In the genomic region with DNA sequence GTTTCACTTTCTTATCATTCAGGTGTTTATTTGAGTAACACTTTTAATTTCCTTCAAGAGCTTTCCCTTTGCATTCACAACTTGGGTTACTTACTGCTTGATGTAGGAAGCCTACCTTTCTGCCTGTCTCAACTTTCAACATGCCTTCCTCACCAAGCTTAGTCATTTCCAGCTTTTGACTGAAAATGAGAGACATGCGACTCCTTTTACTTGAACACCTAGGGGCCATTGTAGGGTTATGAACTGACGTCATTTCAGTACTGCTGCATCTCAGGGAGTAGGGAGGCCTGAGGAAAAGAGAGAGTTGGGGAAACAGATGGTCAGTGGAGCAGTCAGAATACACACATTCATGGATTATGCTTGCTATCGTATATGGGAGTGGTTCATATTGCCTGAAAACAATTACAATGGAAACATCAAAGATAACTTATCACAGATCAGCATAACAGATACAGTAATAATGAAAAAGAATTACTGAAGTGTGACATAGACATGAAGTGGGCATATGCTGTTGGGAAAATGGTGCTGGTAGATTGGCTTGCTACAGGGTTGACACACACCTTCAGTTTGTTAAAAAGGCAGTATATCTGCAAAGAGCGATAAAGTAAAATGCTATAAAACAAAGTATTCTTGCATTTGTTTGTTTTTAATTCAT, we compare ENCODE assay signal across 9 cellular contexts. TPM values are rescaled to one million over a fixed set of nuclear protein-coding genes. Genes with fewer than 3 reads are reported as not detected.
DNase-seq lines count a peak whose midpoint lies in the region; ATAC-seq and TF ChIP-seq lines count a peak whose summit lies in the region.
"Had no signal": no experiment of that assay in that cellular context is flagged by ENCODE, and none has a peak within 500 bp of the region (broad histone marks: within the 10 kb centered on the region; RNA-seq: fewer than 3 reads in every experiment).

No MANE protein-coding gene starts in this region.

- POLR2A ChIA-PET in activated CD4-positive, alpha-beta memory T cell treated with anti-CD3 and anti-CD28 coated beads, Interleukin-2, amount 10 ng/mL, durations not matched to agents 7 days and 5 days (lab: Charles Lee): interaction anchor here (1.0 to 1.3 kb wide), 4 partner anchors 25 to 200 kb away, joined by 3 to 9 read pairs (median 4); partner anchors contain the start of gene USP53

- H3K27me3 Mint-ChIP-seq in activated CD4-positive, alpha-beta memory T cell treated with anti-CD3 and anti-CD28 coated beads, Interleukin-2, amount 10 ng/mL, durations not matched to agents 7 days and 5 days: no peaks in the 10 kb centered on the region
- H3K27me3 Mint-ChIP-seq in stimulated activated naive CD8-positive, alpha-beta T cell treated with anti-CD3 and anti-CD28 coated beads, Interleukin-15, Interleukin-2, amounts not matched to agents 100 ng/mL and 50 ng/mL, for 24 hours: no peaks in the 10 kb centered on the region
- no peaks in the 10 kb centered on the region for H3K27me3 Mint-ChIP-seq in type B pancreatic cell
- H3K27me3 Mint-ChIP-seq: B cell had no signal

- CTCF ChIA-PET in activated CD4-positive, alpha-beta memory T cell treated with anti-CD3 and anti-CD28 coated beads, Interleukin-2, amount 10 ng/mL, durations not matched to agents 7 days and 5 days (lab: Charles Lee): interaction anchor here (1.2 kb wide), 1 partner anchor 26 kb away, joined by 3 read pairs; the partner anchor contains the start of gene USP53

- DNase-seq in stimulated activated CD4-positive, alpha-beta T cell treated with anti-CD3 and anti-CD28 coated beads, Interleukin-12 subunit alpha, Interleukin-12 subunit beta, amount 100 ng/mL, for 48 hours (ENCODE audit: low read depth in 2 of 3, low spot score in 1 of 3): peak in 2 of 3 donors; percentile 12 to 44
- no peak for DNase-seq in stimulated activated CD4-positive, alpha-beta T cell treated with anti-CD3 and anti-CD28 coated beads, Interleukin-4, amount 100 ng/mL, for 1 hour
- DNase-seq in activated CD4-positive, alpha-beta memory T cell treated with anti-CD3 and anti-CD28 coated beads, Interleukin-2, amount 10 ng/mL, durations not matched to agents 7 days and 5 days: no peak
- DNase-seq in NCI-H2107 treated with DMSO at 0.1 percent for 48 hours (lab: John Stamatoyannopoulos, UW; ENCODE audit: unreplicated experiment) (no peak), type B pancreatic cell (ENCODE audit: extremely low spot score, unreplicated experiment) (no peak), NCI-H146 treated with DMSO at 0.1 percent for 48 hours (lab: John Stamatoyannopoulos, UW; ENCODE audit: unreplicated experiment) (no peak)

- peak; percentile 98 for ATAC-seq in HG02885 (IDR thresholded peaks at IDR 0.05; ENCODE audit: poor library complexity, unreplicated experiment)

- peaks cover 16% of the 10 kb centered on the region for H3K36me3 Mint-ChIP-seq in activated CD4-positive, alpha-beta memory T cell treated with anti-CD3 and anti-CD28 coated beads, Interleukin-2, amount 10 ng/mL, durations not matched to agents 7 days and 5 days (ENCODE audit: low read depth)
- peaks cover 31% of the 10 kb centered on the region for H3K36me3 Mint-ChIP-seq in stimulated activated naive CD8-positive, alpha-beta T cell treated with anti-CD3 and anti-CD28 coated beads, Interleukin-15, Interleukin-2, amounts not matched to agents 100 ng/mL and 50 ng/mL, for 24 hours (ENCODE audit: low read depth)
- H3K36me3 Mint-ChIP-seq in type B pancreatic cell: peaks cover 13% of the 10 kb centered on the region

- H3K9me3 Mint-ChIP-seq in activated CD4-positive, alpha-beta memory T cell treated with anti-CD3 and anti-CD28 coated beads, Interleukin-2, amount 10 ng/mL, durations not matched to agents 7 days and 5 days: no peaks in the 10 kb centered on the region
- H3K9me3 Mint-ChIP-seq in stimulated activated naive CD8-positive, alpha-beta T cell treated with anti-CD3 and anti-CD28 coated beads, Interleukin-15, Interleukin-2, amounts not matched to agents 100 ng/mL and 50 ng/mL, for 24 hours: no peaks in the 10 kb centered on the region
- H3K9me3 Mint-ChIP-seq in type B pancreatic cell: no peaks in the 10 kb centered on the region

- no peak overlapping the region for H3K4me3 Mint-ChIP-seq in activated CD4-positive, alpha-beta memory T cell treated with anti-CD3 and anti-CD28 coated beads, Interleukin-2, amount 10 ng/mL, durations not matched to agents 7 days and 5 days
- peak overlapping the region; percentile 38 for H3K4me3 Mint-ChIP-seq in stimulated activated naive CD8-positive, alpha-beta T cell treated with anti-CD3 and anti-CD28 coated beads, Interleukin-15, Interleukin-2, amounts not matched to agents 100 ng/mL and 50 ng/mL, for 24 hours
- H3K4me3 Mint-ChIP-seq in type B pancreatic cell: no peak overlapping the region
- H3K4me3 Mint-ChIP-seq: B cell had no signal

- H3K4me1 Mint-ChIP-seq in activated CD4-positive, alpha-beta memory T cell treated with anti-CD3 and anti-CD28 coated beads, Interleukin-2, amount 10 ng/mL, durations not matched to agents 7 days and 5 days: peaks cover 30% of the 10 kb centered on the region
- peaks cover 35% of the 10 kb centered on the region for H3K4me1 Mint-ChIP-seq in stimulated activated naive CD8-positive, alpha-beta T cell treated with anti-CD3 and anti-CD28 coated beads, Interleukin-15, Interleukin-2, amounts not matched to agents 100 ng/mL and 50 ng/mL, for 24 hours (ENCODE audit: low read depth)
- no peaks in the 10 kb centered on the region for H3K4me1 Mint-ChIP-seq in type B pancreatic cell (ENCODE audit: unreplicated experiment)

- peak overlapping the region; percentile 75 for H3K27ac Mint-ChIP-seq in activated CD4-positive, alpha-beta memory T cell treated with anti-CD3 and anti-CD28 coated beads, Interleukin-2, amount 10 ng/mL, durations not matched to agents 7 days and 5 days
- H3K27ac Mint-ChIP-seq in stimulated activated naive CD8-positive, alpha-beta T cell treated with anti-CD3 and anti-CD28 coated beads, Interleukin-15, Interleukin-2, amounts not matched to agents 100 ng/mL and 50 ng/mL, for 24 hours: peak overlapping the region; percentile 89
- H3K27ac Mint-ChIP-seq in type B pancreatic cell: no peak overlapping the region
- H3K27ac Mint-ChIP-seq: B cell had no signal

- TF ChIP-seq CTCF in type B pancreatic cell (conservative IDR thresholded peaks at IDR 0.05): no peak

RNA-seq across cellular contexts. Expression of gene USP53, which starts 25.7 kb away (rescaled TPM):
- total RNA-seq in activated CD4-positive, alpha-beta memory T cell treated with anti-CD3 and anti-CD28 coated beads, Interleukin-2, amount 10 ng/mL, durations not matched to agents 7 days and 5 days: 1 to 10 TPM; 6.5 to 7.1 TPM
- 16.4 and 29.0 TPM in 2 replicates for total RNA-seq in type B pancreatic cell (ENCODE audit: low replicate concordance)

Comparison
In these comparisons a context has a peak if more than half of its experiments do, and no peak if none do; other contexts are left out.
1. DNase-seq: peak in stimulated activated CD4-positive, alpha-beta T cell treated with anti-CD3 and anti-CD28 coated beads, Interleukin-12 subunit alpha, Interleukin-12 subunit beta, amount 100 ng/mL, for 48 hours (2 of 3); none in stimulated activated CD4-positive, alpha-beta T cell treated with anti-CD3 and anti-CD28 coated beads, Interleukin-4, amount 100 ng/mL, for 1 hour (single experiment), activated CD4-positive, alpha-beta memory T cell treated with anti-CD3 and anti-CD28 coated beads, Interleukin-2, amount 10 ng/mL, durations not matched to agents 7 days and 5 days (single experiment), NCI-H2107 treated with DMSO at 0.1 percent for 48 hours (single experiment), type B pancreatic cell (single experiment) and NCI-H146 treated with DMSO at 0.1 percent for 48 hours (single experiment).